Comparison of ENCODE assay signal across 1 cellular context in the genomic region with DNA sequence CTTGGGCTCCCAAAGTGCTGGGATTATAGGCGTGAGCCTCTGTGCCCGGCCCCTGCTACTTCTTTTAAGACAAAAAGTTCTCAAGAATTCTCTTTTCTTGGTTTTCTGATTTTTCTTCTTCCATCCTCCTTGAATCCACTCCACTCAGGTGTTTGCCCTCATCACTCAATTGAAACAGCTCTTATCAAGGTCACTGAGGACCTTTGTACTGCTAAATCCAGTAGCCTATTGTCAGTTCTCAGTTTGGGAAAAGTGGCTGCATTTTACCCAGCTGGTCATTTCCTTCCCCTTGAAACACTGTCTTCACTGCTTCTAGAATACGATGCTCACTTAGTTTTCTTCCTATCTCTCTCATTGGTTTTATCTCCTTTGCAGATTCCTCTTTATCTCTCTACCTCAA.
TF ChIP-seq lines count a peak whose summit lies in the region.

No MANE protein-coding gene starts in this region.

TF ChIP-seq in HepG2, 621 proteins besides CTCF, POLR2A, EP300 and RAD21:
- TF ChIP-seq JDP2 (CRISPR knock-in tag; IDR thresholded peaks at IDR 0.05; ENCODE audit: borderline replicate concordance) (no peak), HMG20B (CRISPR knock-in tag; conservative IDR thresholded peaks at IDR 0.05) (no peak), GATAD1 (CRISPR knock-in tag; IDR thresholded peaks at IDR 0.05) (no peak), TAF1 (CRISPR knock-in tag; IDR thresholded peaks at IDR 0.05) (no peak), THYN1 (CRISPR knock-in tag; IDR thresholded peaks at IDR 0.05; ENCODE audit: borderline replicate concordance, low read depth) (no peak), IKZF1 (IDR thresholded peaks at IDR 0.05) (no peak), GATA4 (IDR thresholded peaks at IDR 0.05; ENCODE audit: borderline replicate concordance, low read depth) (no peak), ARHGAP35 (CRISPR knock-in tag; IDR thresholded peaks at IDR 0.05; ENCODE audit: borderline replicate concordance) (no peak), ZNF136 (CRISPR knock-in tag; IDR thresholded peaks at IDR 0.05; ENCODE audit: low read depth) (no peak), HNF4G (IDR thresholded peaks at IDR 0.05; ENCODE audit: borderline replicate concordance, low read depth, low read length) (no peak), HNF4G (CRISPR knock-in tag; IDR thresholded peaks at IDR 0.05; ENCODE audit: borderline replicate concordance, low read depth) (no peak), MEIS1 (CRISPR knock-in tag; IDR thresholded peaks at IDR 0.05; ENCODE audit: borderline replicate concordance) (no peak), HHEX (CRISPR knock-in tag; IDR thresholded peaks at IDR 0.05) (no peak), HOXA9 (CRISPR knock-in tag; IDR thresholded peaks at IDR 0.05; ENCODE audit: borderline replicate concordance) (no peak)
- TF ChIP-seq, protein P1, sequence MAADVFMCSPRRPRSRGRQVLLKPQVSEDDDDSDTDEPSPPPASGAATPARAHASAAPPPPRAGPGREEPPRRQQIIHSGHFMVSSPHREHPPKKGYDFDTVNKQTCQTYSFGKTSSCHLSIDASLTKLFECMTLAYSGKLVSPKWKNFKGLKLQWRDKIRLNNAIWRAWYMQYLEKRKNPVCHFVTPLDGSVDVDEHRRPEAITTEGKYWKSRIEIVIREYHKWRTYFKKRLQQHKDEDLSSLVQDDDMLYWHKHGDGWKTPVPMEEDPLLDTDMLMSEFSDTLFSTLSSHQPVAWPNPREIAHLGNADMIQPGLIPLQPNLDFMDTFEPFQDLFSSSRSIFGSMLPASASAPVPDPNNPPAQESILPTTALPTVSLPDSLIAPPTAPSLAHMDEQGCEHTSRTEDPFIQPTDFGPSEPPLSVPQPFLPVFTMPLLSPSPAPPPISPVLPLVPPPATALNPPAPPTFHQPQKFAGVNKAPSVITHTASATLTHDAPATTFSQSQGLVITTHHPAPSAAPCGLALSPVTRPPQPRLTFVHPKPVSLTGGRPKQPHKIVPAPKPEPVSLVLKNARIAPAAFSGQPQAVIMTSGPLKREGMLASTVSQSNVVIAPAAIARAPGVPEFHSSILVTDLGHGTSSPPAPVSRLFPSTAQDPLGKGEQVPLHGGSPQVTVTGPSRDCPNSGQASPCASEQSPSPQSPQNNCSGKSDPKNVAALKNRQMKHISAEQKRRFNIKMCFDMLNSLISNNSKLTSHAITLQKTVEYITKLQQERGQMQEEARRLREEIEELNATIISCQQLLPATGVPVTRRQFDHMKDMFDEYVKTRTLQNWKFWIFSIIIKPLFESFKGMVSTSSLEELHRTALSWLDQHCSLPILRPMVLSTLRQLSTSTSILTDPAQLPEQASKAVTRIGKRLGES (CRISPR knock-in tag; IDR thresholded peaks at IDR 0.05; ENCODE audit: borderline replicate concordance), result no peak
- TF ChIP-seq, protein P2, sequence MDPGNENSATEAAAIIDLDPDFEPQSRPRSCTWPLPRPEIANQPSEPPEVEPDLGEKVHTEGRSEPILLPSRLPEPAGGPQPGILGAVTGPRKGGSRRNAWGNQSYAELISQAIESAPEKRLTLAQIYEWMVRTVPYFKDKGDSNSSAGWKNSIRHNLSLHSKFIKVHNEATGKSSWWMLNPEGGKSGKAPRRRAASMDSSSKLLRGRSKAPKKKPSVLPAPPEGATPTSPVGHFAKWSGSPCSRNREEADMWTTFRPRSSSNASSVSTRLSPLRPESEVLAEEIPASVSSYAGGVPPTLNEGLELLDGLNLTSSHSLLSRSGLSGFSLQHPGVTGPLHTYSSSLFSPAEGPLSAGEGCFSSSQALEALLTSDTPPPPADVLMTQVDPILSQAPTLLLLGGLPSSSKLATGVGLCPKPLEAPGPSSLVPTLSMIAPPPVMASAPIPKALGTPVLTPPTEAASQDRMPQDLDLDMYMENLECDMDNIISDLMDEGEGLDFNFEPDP (CRISPR knock-in tag; conservative IDR thresholded peaks at IDR 0.05), result no peak
